1 cellular context compared by ENCODE assay signal in genomic region chr17:67993153-67993997, GRCh38.
TF ChIP-seq lines count a peak whose summit lies in the region.

No MANE protein-coding gene starts in this region.

TF ChIP-seq in SK-N-SH, 30 proteins besides CTCF, POLR2A, EP300 and RAD21 (continued from another document):
- no peak for TF ChIP-seq ZBTB33 (IDR thresholded peaks at IDR 0.05; ENCODE audit: borderline replicate concordance, low read depth)
- TF ChIP-seq NFIC (IDR thresholded peaks at IDR 0.05; ENCODE audit: borderline replicate concordance): 0 out of 2 replicates have a peak, but pooled peaks have one; percentile 9
- TF ChIP-seq TCF12 (IDR thresholded peaks at IDR 0.05): no peak
